Comparison of ENCODE assay signal across 18 cellular contexts in genomic region chr6:161302949-161303348, GRCh38.
"Had no signal": no experiment of that assay in that cellular context is flagged by ENCODE, and none has a peak within 500 bp of the region (broad histone marks: within the 10 kb centered on the region; RNA-seq: fewer than 3 reads in every experiment).

No MANE protein-coding gene starts in this region.

- H3K36me3 Mint-ChIP-seq: naive thymus-derived CD8-positive, alpha-beta T cell; stimulated activated effector memory CD8-positive, alpha-beta T cell treated with anti-CD3 and anti-CD28 coated beads, Interleukin-12 subunit alpha, Interleukin-12 subunit beta, amount 100 ng/mL, for 72 hours had no signal

- DNase-seq: colonic mucosa; effector CD4-positive, alpha-beta T cell; endodermal cell; erythroblast; foreskin melanocyte; kidney glomerular epithelial cell; naive thymus-derived CD8-positive, alpha-beta T cell; posterior cingulate gyrus; stimulated activated CD4-positive, alpha-beta T cell treated with anti-CD3 and anti-CD28 coated beads, Interleukin-4, amount 100 ng/mL, for 1 hour; stimulated activated CD8-positive, alpha-beta memory T cell treated with anti-CD3 and anti-CD28 coated beads, Interleukin-4, amount 100 ng/mL, for 48 hours; stimulated activated naive CD8-positive, alpha-beta T cell treated with anti-CD3 and anti-CD28 coated beads, Interleukin-15, Interleukin-2, amounts not matched to agents 100 U/mL and 50 U/mL, for 24 hours; thyroid gland; upper lobe of left lung; uterus had no signal

- H3K4me2 ChIP-seq: hepatocyte had no signal

- H3K27ac Mint-ChIP-seq: endodermal cell; naive thymus-derived CD8-positive, alpha-beta T cell; stimulated activated effector memory CD8-positive, alpha-beta T cell treated with anti-CD3 and anti-CD28 coated beads, Interleukin-12 subunit alpha, Interleukin-12 subunit beta, amount 100 ng/mL, for 72 hours had no signal

- H3K9me3 Mint-ChIP-seq: naive thymus-derived CD8-positive, alpha-beta T cell; stimulated activated effector memory CD8-positive, alpha-beta T cell treated with anti-CD3 and anti-CD28 coated beads, Interleukin-12 subunit alpha, Interleukin-12 subunit beta, amount 100 ng/mL, for 72 hours had no signal

- H3K36me3 ChIP-seq: colonic mucosa, right atrium auricular region, suprapubic skin, thyroid gland, upper lobe of left lung, uterus had no signal

- H3K4me3 ChIP-seq: colonic mucosa, hepatocyte, right atrium auricular region, suprapubic skin, thyroid gland, upper lobe of left lung, uterus had no signal

- H2AFZ ChIP-seq: hepatocyte had no signal

- H3K79me2 ChIP-seq: hepatocyte had no signal

- H3K4me1 ChIP-seq: colonic mucosa, thyroid gland, uterus had no signal

- H3K9me3 ChIP-seq: colonic mucosa, right atrium auricular region, suprapubic skin, thyroid gland, upper lobe of left lung, uterus had no signal

- H3K27ac ChIP-seq: colonic mucosa, hepatocyte, right atrium auricular region, suprapubic skin, thyroid gland, upper lobe of left lung, uterus had no signal

- H3K4me3 Mint-ChIP-seq: endodermal cell; naive thymus-derived CD8-positive, alpha-beta T cell; stimulated activated effector memory CD8-positive, alpha-beta T cell treated with anti-CD3 and anti-CD28 coated beads, Interleukin-12 subunit alpha, Interleukin-12 subunit beta, amount 100 ng/mL, for 72 hours had no signal

- ATAC-seq: naive thymus-derived CD8-positive, alpha-beta T cell; stimulated activated effector memory CD8-positive, alpha-beta T cell treated with anti-CD3 and anti-CD28 coated beads, Interleukin-12 subunit alpha, Interleukin-12 subunit beta, amount 100 ng/mL, for 72 hours had no signal

- H3K27me3 ChIP-seq: colonic mucosa, hepatocyte, right atrium auricular region, suprapubic skin, thyroid gland, upper lobe of left lung, uterus had no signal
